In genomic region chr2:100320547-100321180, GRCh38 we compare ENCODE assay signal across 8 cellular contexts. TPM values are rescaled to one million over a fixed set of nuclear protein-coding genes. Genes with fewer than 3 reads are reported as not detected.
DNase-seq lines count a peak whose midpoint lies in the region; ATAC-seq and TF ChIP-seq lines count a peak whose summit lies in the region.

No MANE protein-coding gene starts in this region.

- 51 to 57% methylated on average over 16 to 19 of the region's 19 CpGs for WGBS in testis, 2 donors

- H3K4me3 ChIP-seq in left lung: peak overlapping the region in 1 of 2 donors; percentile 44
- peak overlapping the region; percentile 63 to 65 for H3K4me3 ChIP-seq in testis

- H3K4me1 Mint-ChIP-seq in activated naive CD8-positive, alpha-beta T cell treated with anti-CD3 and anti-CD28 coated beads, Interleukin-2, amount 10 ng/mL, durations not matched to agents 7 days and 5 days: peaks cover 4% of the 10 kb centered on the region

- intact Hi-C loops in left lung (cut with DNase I) (no loop called here), testis (cut with DNase I; ENCODE audit: low total_unique reads) (no loop called here)

- TF ChIP-seq CTCF in left lung (IDR thresholded peaks at IDR 0.05) (no peak), testis (IDR thresholded peaks at IDR 0.05) (no peak)

- peaks cover 71% of the 10 kb centered on the region for H3K27me3 Mint-ChIP-seq in activated naive CD8-positive, alpha-beta T cell treated with anti-CD3 and anti-CD28 coated beads, Interleukin-2, amount 10 ng/mL, durations not matched to agents 7 days and 5 days

- H3K27ac Mint-ChIP-seq in activated naive CD8-positive, alpha-beta T cell treated with anti-CD3 and anti-CD28 coated beads, Interleukin-2, amount 10 ng/mL, durations not matched to agents 7 days and 5 days: no peak overlapping the region

- H3K9me3 Mint-ChIP-seq in activated naive CD8-positive, alpha-beta T cell treated with anti-CD3 and anti-CD28 coated beads, Interleukin-2, amount 10 ng/mL, durations not matched to agents 7 days and 5 days: peaks cover 13% of the 10 kb centered on the region

- H3K9me3 ChIP-seq in left lung (peaks cover 0 to 14% of the 10 kb centered on the region in 2 donors), testis (no peaks in the 10 kb centered on the region)

- peaks cover 22 to 82% of the 10 kb centered on the region in 2 donors for H3K27me3 ChIP-seq in left lung
- no peaks in the 10 kb centered on the region for H3K27me3 ChIP-seq in testis

- no peak for TF ChIP-seq POLR2A in testis (IDR thresholded peaks at IDR 0.05)

- H3K4me3 Mint-ChIP-seq in activated naive CD8-positive, alpha-beta T cell treated with anti-CD3 and anti-CD28 coated beads, Interleukin-2, amount 10 ng/mL, durations not matched to agents 7 days and 5 days: peak overlapping the region; percentile 18

- POLR2A ChIA-PET in activated naive CD8-positive, alpha-beta T cell treated with anti-CD3 and anti-CD28 coated beads, Interleukin-2, amount 10 ng/mL, durations not matched to agents 7 days and 5 days (lab: Charles Lee): no interaction called here

- H3K36me3 Mint-ChIP-seq in activated naive CD8-positive, alpha-beta T cell treated with anti-CD3 and anti-CD28 coated beads, Interleukin-2, amount 10 ng/mL, durations not matched to agents 7 days and 5 days: peaks cover 4% of the 10 kb centered on the region

- ATAC-seq in activated naive CD8-positive, alpha-beta T cell treated with anti-CD3 and anti-CD28 coated beads, Interleukin-2, amount 10 ng/mL, durations not matched to agents 7 days and 5 days (ENCODE audit: low read depth): no peak
- ATAC-seq in left lung: peak; percentile 61

- H3K36me3 ChIP-seq in left lung (no peaks in the 10 kb centered on the region), testis (ENCODE audit: low read depth, missing control alignments) (no peaks in the 10 kb centered on the region)

- peak; percentile 27 to 84 (median 78) for DNase-seq in NCI-H1417 (lab: John Stamatoyannopoulos, UW)
- no peak for DNase-seq in NCI-H1417 treated with DMSO at 0.1 percent for 48 hours (lab: John Stamatoyannopoulos, UW)
- DNase-seq in activated naive CD8-positive, alpha-beta T cell treated with anti-CD3 and anti-CD28 coated beads, Interleukin-2, amount 10 ng/mL, durations not matched to agents 7 days and 5 days: no peak
- DNase-seq in left lung: no peak
- DNase-seq in testis: peak; percentile 65
- no peak for DNase-seq in activated CD4-positive, CD25-positive, alpha-beta regulatory T cell treated with anti-CD3 and anti-CD28 coated beads, Interleukin-2, amount 50 U/mL, for 72 hours
- DNase-seq in NAMALWA (ENCODE audit: low spot score): no peak
- no peak for DNase-seq in activated CD4-positive, alpha-beta T cell treated with anti-CD3 and anti-CD28 coated beads, Interleukin-2, amount 50 U/mL, for 48 hours

- peaks cover 0 to 5% of the 10 kb centered on the region in 2 donors for H3K4me1 ChIP-seq in left lung
- no peaks in the 10 kb centered on the region for H3K4me1 ChIP-seq in testis

- H3K27ac ChIP-seq in left lung (no peak overlapping the region), testis (peak overlapping the region; percentile 67 to 85)

RNA-seq across cellular contexts. Expression of gene LONRF2, which starts 1.6 kb away (rescaled TPM):
- total RNA-seq in activated naive CD8-positive, alpha-beta T cell treated with anti-CD3 and anti-CD28 coated beads, Interleukin-2, amount 10 ng/mL, durations not matched to agents 7 days and 5 days: under 1 TPM; 0.08 to 0.09 TPM
- 1 to 10 TPM; 3.1 to 3.8 TPM for total RNA-seq in left lung
- total RNA-seq in testis: 10 to 100 TPM; 16.1 to 17.7 TPM
- 6.5 TPM for polyA plus RNA-seq in testis (ENCODE audit: insufficient read depth, low read depth, low replicate concordance)

Comparison
In these comparisons a context has a peak if more than half of its experiments do, and no peak if none do; other contexts are left out.
1. DNase-seq: peak in NCI-H1417 (3 of 3) and testis (single experiment); none in NCI-H1417 treated with DMSO at 0.1 percent for 48 hours (single experiment), activated naive CD8-positive, alpha-beta T cell treated with anti-CD3 and anti-CD28 coated beads, Interleukin-2, amount 10 ng/mL, durations not matched to agents 7 days and 5 days (single experiment), left lung (0 of 2), activated CD4-positive, CD25-positive, alpha-beta regulatory T cell treated with anti-CD3 and anti-CD28 coated beads, Interleukin-2, amount 50 U/mL, for 72 hours (single experiment), NAMALWA (single experiment) and activated CD4-positive, alpha-beta T cell treated with anti-CD3 and anti-CD28 coated beads, Interleukin-2, amount 50 U/mL, for 48 hours (0 of 2).
2. H3K27ac ChIP-seq: peak in testis (2 of 2); none in left lung (0 of 2).